In genomic region chrX:153551135-153551534, GRCh38 we compare ENCODE assay signal across 27 cellular contexts. TPM values are rescaled to one million over a fixed set of nuclear protein-coding genes. Genes with fewer than 3 reads are reported as not detected.
A peak's percentile ranks its signal among the peaks of the same experiment; 100 is the strongest.
DNase-seq lines count a peak whose midpoint lies in the region; ATAC-seq and TF ChIP-seq lines count a peak whose summit lies in the region.
"Had no signal": no experiment of that assay in that cellular context is flagged by ENCODE, and none has a peak within 500 bp of the region (broad histone marks: within the 10 kb centered on the region; RNA-seq: fewer than 3 reads in every experiment).

No MANE protein-coding gene starts in this region.

- no peaks in the 10 kb centered on the region for H3K9me3 ChIP-seq in left lung
- H3K9me3 ChIP-seq: adrenal gland, left ventricle myocardium inferior, psoas muscle, tibial artery had no signal

- intact Hi-C loops in left lung (cut with DNase I), result loop anchor here in 1 of 2 donors (10.0 kb wide), 1 partner anchor 114 kb away; no protein-coding TSS in a partner anchor
- intact Hi-C loops in dorsolateral prefrontal cortex (cut with DNase I), result loop anchor here in 1 of 2 donors (10.0 kb wide), 1 partner anchor 404 kb away; no protein-coding TSS in a partner anchor

- DNase-seq in AG09309 (ENCODE audit: low read depth) (peak; percentile 27), GM04504 (ENCODE audit: low read depth) (peak; percentile 18), RPMI7951 (ENCODE audit: low read depth) (peak; percentile 3), fibroblast of mammary gland (ENCODE audit: low read depth) (peak; percentile 55), left lung (no peak), dorsolateral prefrontal cortex (no peak), NK-92 (lab: John Stamatoyannopoulos, UW; ENCODE audit: unreplicated experiment) (no peak)
- DNase-seq: activated CD4-positive, alpha-beta T cell treated with anti-CD3 and anti-CD28 coated beads, Interleukin-2, amount 50 U/mL, for 4 hours; activated gamma-delta T cell; activated T-cell treated with anti-CD3 and anti-CD28 coated beads for 4 hours; adrenal gland; CD8-positive, alpha-beta T cell; DMS153; left ventricle myocardium inferior; NCI-H187; NCI-H2227 treated with DMSO at 0.1 percent for 48 hours; NCI-H774; psoas muscle; SHP77 treated with DMSO at 0.1 percent for 48 hours; stimulated activated CD4-positive, alpha-beta T cell treated with anti-CD3 and anti-CD28 coated beads, Interleukin-2, amount 100 ng/mL, for 48 hours; stimulated activated naive CD8-positive, alpha-beta T cell treated with anti-CD3 and anti-CD28 coated beads, Interleukin-15, Interleukin-2, amounts not matched to agents 100 U/mL and 50 U/mL, for 24 hours; tibial artery had no signal

- ATAC-seq in left lung, result no peak
- ATAC-seq in HG03457 (IDR thresholded peaks at IDR 0.05; ENCODE audit: unreplicated experiment), result no peak
- ATAC-seq: CD8-positive, alpha-beta T cell; HCT116; psoas muscle; stimulated activated naive CD8-positive, alpha-beta T cell treated with anti-CD3 and anti-CD28 coated beads, Interleukin-15, Interleukin-2, amounts not matched to agents 100 U/mL and 50 U/mL, for 24 hours had no signal

- H3K27me3 ChIP-seq in left lung, result no peaks in the 10 kb centered on the region
- peaks cover 0 to 76% (median 9%) of the 10 kb centered on the region in 45 donors for H3K27me3 ChIP-seq in dorsolateral prefrontal cortex
- H3K27me3 ChIP-seq: tibial artery had no signal

- H3K36me3 ChIP-seq in left lung, result no peaks in the 10 kb centered on the region
- H3K36me3 ChIP-seq: adrenal gland, left ventricle myocardium inferior, tibial artery had no signal

- TF ChIP-seq CTCF in AG09309 (IDR thresholded peaks at IDR 0.05; ENCODE audit: control insufficient read depth, insufficient read depth, low read depth, low read length, missing control alignments), result no peak
- no peak for TF ChIP-seq CTCF in fibroblast of mammary gland (conservative IDR thresholded peaks at IDR 0.05; ENCODE audit: control insufficient read depth, insufficient read depth, low read depth, low read length)
- no peak for TF ChIP-seq CTCF in left lung (IDR thresholded peaks at IDR 0.05)
- TF ChIP-seq CTCF in dorsolateral prefrontal cortex (IDR thresholded peaks at IDR 0.05 in 54 of 56, conservative IDR thresholded peaks at IDR 0.05 in 2 of 56; ENCODE audit: low read depth in 1 of 56, partially characterized antibody in 56 of 56), result no peak

- H3K4me3 ChIP-seq in AG09309 (ENCODE audit: control insufficient read depth, low read depth, low read length) (no peak overlapping the region), fibroblast of mammary gland (ENCODE audit: control insufficient read depth, low read depth, low read length) (no peak overlapping the region), left lung (no peak overlapping the region), dorsolateral prefrontal cortex (no peak overlapping the region)
- H3K4me3 ChIP-seq: adrenal gland, left ventricle myocardium inferior, psoas muscle, smooth muscle cell, tibial artery had no signal

- H3K27ac ChIP-seq in left lung (no peak overlapping the region), dorsolateral prefrontal cortex (no peak overlapping the region)
- H3K27ac ChIP-seq: adrenal gland, left ventricle myocardium inferior, psoas muscle, tibial artery, VCaP had no signal

- no peaks in the 10 kb centered on the region for H3K4me1 ChIP-seq in left lung
- H3K4me1 ChIP-seq: adrenal gland, left ventricle myocardium inferior, psoas muscle, tibial artery had no signal

RNA-seq across cellular contexts. Expression of gene ATP2B3, which starts 33.7 kb away (rescaled TPM):
- not detected in 2 replicates for total RNA-seq in RPMI7951 (2014; rRNA removed; shearing (Covaris generic))
- total RNA-seq in left lung (not detected), dorsolateral prefrontal cortex (10 to 100 TPM; 15.7 to 77.1 (median 57.9) TPM)
- total RNA-seq: CD8-positive, alpha-beta T cell; left ventricle myocardium inferior had no signal

RNA-seq across cellular contexts. Expression of gene CCNQ, which starts 47.8 kb away (rescaled TPM):
- total RNA-seq in RPMI7951 (2014; rRNA removed; shearing (Covaris generic)), result 27.2 and 28.1 TPM in 2 replicates
- total RNA-seq in left lung, result 10 to 100 TPM; 17.1 to 18.7 TPM
- total RNA-seq in dorsolateral prefrontal cortex, result 10 to 100 TPM; 15.7 to 45.8 (median 28.2) TPM

RNA-seq across cellular contexts. Expression of gene BGN, which starts 56.4 kb away (rescaled TPM):
- total RNA-seq in RPMI7951 (2014; rRNA removed; shearing (Covaris generic)), result 6.6 and 6.8 TPM in 2 replicates
- 100 to 1,000 TPM; 200 to 492 TPM for total RNA-seq in left lung
- total RNA-seq in dorsolateral prefrontal cortex, result 100 to 1,000 TPM in 2 of 120 experiments, 10 to 100 TPM in 118; 18.8 to 120 (median 39.8) TPM
- total RNA-seq: CD8-positive, alpha-beta T cell; T-helper 1 cell treated with Interleukin-12 subunit alpha and Interleukin-12 subunit beta and Interleukin-4 antibody, amounts not matched to agents 30 ng/mL and 1 ng/mL, for 36 hours had no signal

Comparison
In these comparisons a context has a peak if more than half of its experiments do, and no peak if none do; other contexts are left out.
1. DNase-seq: peak in AG09309 (single experiment), GM04504 (single experiment), RPMI7951 (single experiment) and fibroblast of mammary gland (single experiment); none in left lung (0 of 2), dorsolateral prefrontal cortex (0 of 10) and NK-92 (single experiment).
2. RNA of gene ATP2B3, which starts 33.7 kb away (total RNA-seq): 15.7 to 77.1 TPM in dorsolateral prefrontal cortex; not detected in left lung and not detected in RPMI7951; every median in the first group is over 10 times any median in the second.